In genomic region chr7:138070908-138071307, GRCh38 we compare ENCODE assay signal across 9 cellular contexts. TPM values are rescaled to one million over a fixed set of nuclear protein-coding genes. Genes with fewer than 3 reads are reported as not detected.
"Had no signal": no experiment of that assay in that cellular context is flagged by ENCODE, and none has a peak within 500 bp of the region (broad histone marks: within the 10 kb centered on the region; RNA-seq: fewer than 3 reads in every experiment).

No MANE protein-coding gene starts in this region.

- H3K27ac ChIP-seq: HL-60 had no signal

- ATAC-seq: HepG2 had no signal

- DNase-seq: H9, HCEC 1CT, KBM-7 had no signal

- H2AFZ ChIP-seq: GM23338 had no signal

- H3K4me1 Mint-ChIP-seq: IgD-negative memory B cell had no signal

- H3K4me3 Mint-ChIP-seq: GM23338, H9, IgD-negative memory B cell had no signal

- H3K36me3 Mint-ChIP-seq: IgD-negative memory B cell had no signal

- H3K4me2 ChIP-seq: GM23338 had no signal

- H3K4me3 ChIP-seq: GM23338 had no signal

- H3K27me3 Mint-ChIP-seq: IgD-negative memory B cell had no signal

- H3K27ac Mint-ChIP-seq: IgD-negative memory B cell had no signal

RNA-seq across cellular contexts. Expression of gene AKR1D1, which starts 5.4 kb away (rescaled TPM):
- total RNA-seq: H1, HT1080 had no signal
- polyA plus RNA-seq: GM23338, H1, IgD-negative memory B cell had no signal
